ENCODE assay signal across 21 cellular contexts in genomic region chr4:186027405-186027804, GRCh38. TPM values are rescaled to one million over a fixed set of nuclear protein-coding genes. Genes with fewer than 3 reads are reported as not detected.
DNase-seq lines count a peak whose midpoint lies in the region; ATAC-seq and TF ChIP-seq lines count a peak whose summit lies in the region.
"Had no signal": no experiment of that assay in that cellular context is flagged by ENCODE, and none has a peak within 500 bp of the region (broad histone marks: within the 10 kb centered on the region; RNA-seq: fewer than 3 reads in every experiment).

No MANE protein-coding gene starts in this region.

- H3K27me3 ChIP-seq in heart left ventricle (no peaks in the 10 kb centered on the region), ascending aorta (no peaks in the 10 kb centered on the region), upper lobe of right lung (no peaks in the 10 kb centered on the region)
- H3K27me3 ChIP-seq: BLaER1 treated with 17β-estradiol and CSF1 and Interleukin-3, amounts not matched to agents 10 nM and 100 nM; SJSA1 had no signal

- H3K36me3 ChIP-seq in heart left ventricle: no peaks in the 10 kb centered on the region
- H3K36me3 ChIP-seq in ascending aorta: no peaks in the 10 kb centered on the region
- H3K36me3 ChIP-seq in upper lobe of right lung: no peaks in the 10 kb centered on the region
- H3K36me3 ChIP-seq: SJSA1 had no signal

- H3K9me3 ChIP-seq in heart left ventricle (peaks cover 0 to 7% (median 0%) of the 10 kb centered on the region in 12 donors), ascending aorta (no peaks in the 10 kb centered on the region), upper lobe of right lung (no peaks in the 10 kb centered on the region)
- H3K9me3 ChIP-seq: psoas muscle, SJSA1 had no signal

- H3K4me1 ChIP-seq in heart left ventricle: peaks cover 0 to 39% (median 22%) of the 10 kb centered on the region in 12 donors
- H3K4me1 ChIP-seq in ascending aorta: peaks cover 7 to 18% of the 10 kb centered on the region in 2 donors
- H3K4me1 ChIP-seq in upper lobe of right lung: peaks cover 19% of the 10 kb centered on the region

- no peak for DNase-seq in heart left ventricle
- DNase-seq in Right ventricle myocardium inferior (ENCODE audit: missing footprints): no peak
- DNase-seq in ascending aorta (ENCODE audit: low spot score in 2 of 2): no peak
- peak; percentile 30 for DNase-seq in kidney tubule cell (ENCODE audit: low spot score)
- no peak for DNase-seq in upper lobe of right lung
- DNase-seq in stimulated activated naive CD4-positive, alpha-beta T cell (lab: John Stamatoyannopoulos, UW): no peak
- DNase-seq: activated CD4-positive, alpha-beta T cell treated with anti-CD3 and anti-CD28 coated beads, Interleukin-2, amount 50 U/mL, for 48 hours; activated T-cell treated with anti-CD3 and anti-CD28 coated beads for 4 hours; amniotic stem cell; central memory CD4-positive, alpha-beta T cell; EL; KBM-7; NCI-H187; NCI-H748 treated with DMSO at 0.1 percent for 48 hours; psoas muscle; stimulated activated CD4-positive, alpha-beta T cell treated with anti-CD3 and anti-CD28 coated beads, Interleukin-4, amount 100 ng/mL, for 4 hours; T-helper 17 cell had no signal

- H3K27ac ChIP-seq in heart left ventricle: peak overlapping the region in 8 of 12 donors; percentile 0 to 85 (median 54)
- peak overlapping the region; percentile 63 to 74 for H3K27ac ChIP-seq in ascending aorta
- peak overlapping the region; percentile 11 for H3K27ac ChIP-seq in upper lobe of right lung
- H3K27ac ChIP-seq: BLaER1 treated with 17β-estradiol and CSF1 and Interleukin-3, amounts not matched to agents 10 nM and 100 nM; psoas muscle; SJSA1 had no signal

- no peak for TF ChIP-seq CTCF in heart left ventricle (IDR thresholded peaks at IDR 0.05)
- TF ChIP-seq CTCF in ascending aorta (IDR thresholded peaks at IDR 0.05): no peak
- no peak for TF ChIP-seq CTCF in upper lobe of right lung (IDR thresholded peaks at IDR 0.05)

- ATAC-seq in heart left ventricle (no peak), Right ventricle myocardium inferior (no peak), upper lobe of right lung (no peak), GM21381 (IDR thresholded peaks at IDR 0.05; ENCODE audit: unreplicated experiment) (no peak), GM19397 (IDR thresholded peaks at IDR 0.05; ENCODE audit: unreplicated experiment) (no peak)
- ATAC-seq: psoas muscle, T-helper 17 cell had no signal

- no peak for TF ChIP-seq POLR2A in heart left ventricle (IDR thresholded peaks at IDR 0.05)

- H3K4me3 ChIP-seq in heart left ventricle (no peak overlapping the region), ascending aorta (no peak overlapping the region), upper lobe of right lung (no peak overlapping the region)
- H3K4me3 ChIP-seq: BLaER1 treated with 17β-estradiol and CSF1 and Interleukin-3, amounts not matched to agents 10 nM and 100 nM; psoas muscle; SJSA1 had no signal

- intact Hi-C loops in heart left ventricle (cut with DNase I) (loop anchor here in 4 of 10 donors (10.0 kb wide), 4 partner anchors 143 to 283 kb away; no protein-coding TSS in a partner anchor), Right ventricle myocardium inferior (cut with DNase I) (no loop called here), ascending aorta (cut with DNase I) (loop anchor here (2.0 to 5.0 kb wide), 5 partner anchors 250 to 555 kb away; partner anchors contain the start of gene CCDC110), upper lobe of right lung (cut with DNase I) (loop anchor here (10.0 kb wide), 1 partner anchor 383 kb away; no protein-coding TSS in a partner anchor)

- 93 to 98% (median 94%) methylated on average over 5 of the region's 5 CpGs for WGBS in heart left ventricle, 4 donors

RNA-seq across cellular contexts. Expression of gene TLR3, which starts 41.6 kb away (rescaled TPM):
- total RNA-seq in heart left ventricle (10 to 100 TPM in 2 of 9 donors, 1 to 10 TPM in 7; 1.7 to 18.6 (median 3.5) TPM), Right ventricle myocardium inferior (5.2 TPM), ascending aorta (19.9 TPM), upper lobe of right lung (28.5 TPM)
- 1 to 10 TPM in 1 of 2 donors, under 1 TPM in 1; 0.69 to 1.0 TPM for polyA plus RNA-seq in heart left ventricle

Comparison
In these comparisons a context has a peak if more than half of its experiments do, and no peak if none do; other contexts are left out.
1. H3K27ac ChIP-seq: peak in every context shown above with its lines; median percentile 68 in ascending aorta; 54 in heart left ventricle; 11 in upper lobe of right lung.